14 cellular contexts compared by ENCODE assay signal in genomic region chr11:12117200-12117995, GRCh38. TPM values are rescaled to one million over a fixed set of nuclear protein-coding genes. Genes with fewer than 3 reads are reported as not detected.
DNase-seq lines count a peak whose midpoint lies in the region; FAIRE-seq and TF ChIP-seq lines count a peak whose summit lies in the region.
"Had no signal": no experiment of that assay in that cellular context is flagged by ENCODE, and none has a peak within 500 bp of the region (broad histone marks: within the 10 kb centered on the region; RNA-seq: fewer than 3 reads in every experiment).

No MANE protein-coding gene starts in this region.

- no peak overlapping the region for H3K56ac ChIP-seq in H1 (replicated peaks; ENCODE audit: insufficient read length, low read depth, low read length)

- H3K9me3 Mint-ChIP-seq in activated naive CD4-positive, alpha-beta T cell treated with anti-CD3 and anti-CD28 coated beads for 36 hours: no peaks in the 10 kb centered on the region
- H3K9me3 Mint-ChIP-seq: nephron progenitor cell had no signal

- H2BK5ac ChIP-seq in H1 (ENCODE audit: low read depth, low read length): no peak overlapping the region

- H3K4me2 ChIP-seq in H1 (ENCODE audit: insufficient read depth in 1 of 2, low read depth in 2 of 2, low read length in 2 of 2): no peak overlapping the region

- H3K27ac ChIP-seq in H1 (ENCODE audit: low read depth, low read length) (no peak overlapping the region), muscle layer of colon (ENCODE audit: low read depth, low read length) (peak overlapping the region; percentile 68), uterus (peak overlapping the region; percentile 89 to 91)

- no peak overlapping the region for H2BK20ac ChIP-seq in H1 (ENCODE audit: low read length)

- peaks cover 22% of the 10 kb centered on the region for H3K4me1 Mint-ChIP-seq in activated naive CD4-positive, alpha-beta T cell treated with anti-CD3 and anti-CD28 coated beads for 36 hours (ENCODE audit: low read depth)

- H3K18ac ChIP-seq in H1 (ENCODE audit: extremely low read depth, low read length): no peak overlapping the region

- DNase-seq in activated naive CD4-positive, alpha-beta T cell treated with anti-CD3 and anti-CD28 coated beads for 36 hours: peak; percentile 53
- DNase-seq in activated naive CD4-positive, alpha-beta T cell (lab: John Stamatoyannopoulos, UW): no peak
- DNase-seq in H1 (ENCODE audit: low read depth in 1 of 2, low spot score in 2 of 2) (no peak), uterus (peak; percentile 59 to 79), middle frontal gyrus (ENCODE audit: extremely low spot score, low spot score) (no peak), DMS79 treated with DMSO at 0.1 percent for 48 hours (lab: John Stamatoyannopoulos, UW) (no peak)
- no peak for DNase-seq in stimulated activated CD4-positive, alpha-beta T cell treated with anti-CD3 and anti-CD28 coated beads, Interleukin-4, amount 100 ng/mL, for 1 hour
- DNase-seq: activated naive CD4-positive, alpha-beta T cell treated with anti-CD3 and anti-CD28 coated beads, Interleukin-2, amount 50 U/mL, for 16 hours; dermis blood vessel endothelial cell; DMS53; left cardiac atrium; NCI-H2171; nephron progenitor cell had no signal

- no peak overlapping the region for H3K14ac ChIP-seq in H1 (ENCODE audit: insufficient read length)

- CTCF ChIA-PET in activated naive CD4-positive, alpha-beta T cell treated with anti-CD3 and anti-CD28 coated beads for 36 hours (lab: Charles Lee): interaction anchor here (1.1 kb wide), 1 partner anchor 64 kb away, joined by 3 read pairs; no protein-coding TSS in a partner anchor
- CTCF ChIA-PET in H1 (lab: Charles Lee; ENCODE audit: partially characterized antibody): interaction anchor here (0.5 to 11.9 kb wide), 9 partner anchors 12 to 377 kb away, joined by 3 to 137 read pairs (median 4); no protein-coding TSS in a partner anchor

- H3K79me1 ChIP-seq in H1 (ENCODE audit: low read depth, low read length): no peaks in the 10 kb centered on the region

- no peak overlapping the region for H4K91ac ChIP-seq in H1 (replicated peaks; ENCODE audit: insufficient read length, low read length)

- no peaks in the 10 kb centered on the region for H4K20me1 ChIP-seq in H1 (replicated peaks in 1 of 2; ENCODE audit: control insufficient read depth in 1 of 2, insufficient read depth in 2 of 2, low read length in 2 of 2)

- H3K27me3 Mint-ChIP-seq in activated naive CD4-positive, alpha-beta T cell treated with anti-CD3 and anti-CD28 coated beads for 36 hours (ENCODE audit: low read depth): no peaks in the 10 kb centered on the region

- no peak overlapping the region for H2BK120ac ChIP-seq in H1 (replicated peaks; ENCODE audit: low read depth, low read length)

- H3K4me3 ChIP-seq in H1 (ENCODE audit: extremely low read depth in 1 of 4, insufficient read depth in 2 of 4, low read depth in 3 of 4, low read length in 4 of 4): no peak overlapping the region
- H3K4me3 ChIP-seq in muscle layer of colon (ENCODE audit: low read depth in 1 of 2, low read length in 2 of 2): no peak overlapping the region
- no peak overlapping the region for H3K4me3 ChIP-seq in uterus

- H3K36me3 Mint-ChIP-seq in activated naive CD4-positive, alpha-beta T cell treated with anti-CD3 and anti-CD28 coated beads for 36 hours (ENCODE audit: low read depth): no peaks in the 10 kb centered on the region

- H3K4me1 ChIP-seq in H1 (replicated peaks in 1 of 4; ENCODE audit: control insufficient read depth in 3 of 4, insufficient read depth in 4 of 4, low read length in 3 of 4) (no peaks in the 10 kb centered on the region), muscle layer of colon (ENCODE audit: insufficient read depth, low read length) (peaks cover 75% of the 10 kb centered on the region), uterus (peaks cover 10 to 17% of the 10 kb centered on the region in 2 donors)

- TF ChIP-seq EP300 in H1 (IDR thresholded peaks at IDR 0.05; ENCODE audit: borderline replicate concordance in 1 of 2, low read depth in 2 of 2, low read length in 2 of 2): no peak

- H3K23me2 ChIP-seq in H1 (ENCODE audit: low read depth, low read length): no peaks in the 10 kb centered on the region

- POLR2A ChIA-PET in H1 (lab: Charles Lee; ENCODE audit: partially characterized antibody): no interaction called here

- no peak overlapping the region for H3K23ac ChIP-seq in H1 (ENCODE audit: insufficient read length)

- H2AK5ac ChIP-seq in H1 (ENCODE audit: low read depth, low read length): no peak overlapping the region

- no peak overlapping the region for H4K8ac ChIP-seq in H1 (ENCODE audit: extremely low read depth, insufficient read depth, low read length)

- H3K9me3 ChIP-seq in H1 (ENCODE audit: insufficient read depth in 2 of 2, low read depth in 1 of 2, low read length in 1 of 2): no peaks in the 10 kb centered on the region
- no peaks in the 10 kb centered on the region for H3K9me3 ChIP-seq in muscle layer of colon (ENCODE audit: low read length)
- no peaks in the 10 kb centered on the region for H3K9me3 ChIP-seq in uterus

- no peak overlapping the region for H3K4me3 Mint-ChIP-seq in activated naive CD4-positive, alpha-beta T cell treated with anti-CD3 and anti-CD28 coated beads for 36 hours
- H3K4me3 Mint-ChIP-seq: nephron progenitor cell had no signal

- H3K27ac Mint-ChIP-seq in activated naive CD4-positive, alpha-beta T cell treated with anti-CD3 and anti-CD28 coated beads for 36 hours: no peak overlapping the region

- WGBS in H1 (ENCODE audit: extremely low coverage in 1 of 2, insufficient coverage in 1 of 2, insufficient read length in 1 of 2, insufficient replicate concordance in 2 of 2, low coverage in 1 of 2, low lambda C conversion rate in 2 of 2, missing lambda C conversion rate in 1 of 2), 2 experiments: 85% methylated on average over 5 of the region's 5 CpGs; no CpG with 5 or more reads in 1 of the 2 experiments

- peak overlapping the region; percentile 53; the same call in 1 of the 2 replicates for H2AFZ ChIP-seq in H1 (ENCODE audit: low read length)

- H3K27me3 ChIP-seq in H1 (replicated peaks in 1 of 4; ENCODE audit: control insufficient read depth in 3 of 4, extremely low read depth in 1 of 4, insufficient read depth in 3 of 4, low read length in 3 of 4) (peaks cover 0 to 3% (median 2%) of the 10 kb centered on the region in 4 experiments; a peak in 2 of 7 replicates), muscle layer of colon (ENCODE audit: control insufficient read depth in 1 of 2, insufficient read depth in 2 of 2, low read length in 2 of 2) (no peaks in the 10 kb centered on the region), uterus (no peaks in the 10 kb centered on the region)

- no peak for FAIRE-seq in H1 (lab: Jason Lieb, UNC)

- TF ChIP-seq RAD21 in H1 (IDR thresholded peaks at IDR 0.05 in 1 of 2, conservative IDR thresholded peaks at IDR 0.05 in 1 of 2; ENCODE audit: low read depth in 2 of 2, low read length in 2 of 2): no peak

- no peak overlapping the region for H3K4ac ChIP-seq in H1 (replicated peaks; ENCODE audit: insufficient read length, low read depth, low read length)

- TF ChIP-seq POLR2A in H1 (IDR thresholded peaks at IDR 0.05; ENCODE audit: control extremely low read depth in 1 of 2, low read depth in 2 of 2, low read length in 2 of 2) (no peak), uterus (IDR thresholded peaks at IDR 0.05) (peak in 1 of 2 donors; percentile 14)

- TF ChIP-seq CTCF in H1 (IDR thresholded peaks at IDR 0.05; ENCODE audit: control extremely low read depth in 1 of 3, insufficient read depth in 1 of 3, low read depth in 1 of 3, low read length in 3 of 3) (no peak), uterus (IDR thresholded peaks at IDR 0.05) (no peak)

- H3K79me2 ChIP-seq in H1 (ENCODE audit: control insufficient read depth in 1 of 2, insufficient read depth in 2 of 2, low read length in 2 of 2): no peaks in the 10 kb centered on the region

- H2BK15ac ChIP-seq in H1 (ENCODE audit: low read length): no peak overlapping the region

- H3K36me3 ChIP-seq in H1 (ENCODE audit: control insufficient read depth in 2 of 4, insufficient read depth in 4 of 4, low read length in 3 of 4) (no peaks in the 10 kb centered on the region), muscle layer of colon (ENCODE audit: insufficient read depth, low read length) (no peaks in the 10 kb centered on the region), uterus (no peaks in the 10 kb centered on the region)

- H4K5ac ChIP-seq in H1 (ENCODE audit: insufficient read length, low read depth, low read length): no peak overlapping the region

- H3K9ac ChIP-seq in H1 (replicated peaks in 1 of 4; ENCODE audit: extremely low read depth in 1 of 4, low read depth in 3 of 4, low read length in 3 of 4): no peak overlapping the region
- H3K9ac ChIP-seq in muscle layer of colon (ENCODE audit: low read length): no peak overlapping the region

- intact Hi-C loops in activated naive CD4-positive, alpha-beta T cell treated with anti-CD3 and anti-CD28 coated beads for 36 hours (cut with micrococcal nuclease): loop anchor here (1.0 kb wide), 2 partner anchors 8 to 57 kb away; no protein-coding TSS in a partner anchor
- intact Hi-C loops in uterus (cut with DNase I; ENCODE audit: low total_unique reads): no loop called here

- no peak overlapping the region for H2BK12ac ChIP-seq in H1 (ENCODE audit: low read depth, low read length)

TF ChIP-seq in H1, 55 proteins besides CTCF, POLR2A, EP300 and RAD21 (continues in another document):
- no peak for TF ChIP-seq SIRT6 (IDR thresholded peaks at IDR 0.05; ENCODE audit: low read length)
- no peak for TF ChIP-seq E2F6 (IDR thresholded peaks at IDR 0.05)
- TF ChIP-seq ASH2L (IDR thresholded peaks at IDR 0.05; ENCODE audit: low read length): no peak
- TF ChIP-seq BRCA1 (IDR thresholded peaks at IDR 0.05; ENCODE audit: low read depth, low read length): no peak
- TF ChIP-seq YY1 (IDR thresholded peaks at IDR 0.05; ENCODE audit: low read depth, low read length): no peak

RNA-seq across cellular contexts. Expression of gene MICAL2, which starts 7.0 kb away (rescaled TPM):
- total RNA-seq in activated naive CD4-positive, alpha-beta T cell treated with anti-CD3 and anti-CD28 coated beads for 36 hours: 10 to 100 TPM; 48.7 to 54.6 TPM
- 4.1 and 4.2 TPM in 2 replicates for total RNA-seq in H1 (2021; fragmentation: NEBNext Ultra II Directional; extraction: Animal tissue kit (Norgen Biotek cat#: 25700))
- 1.3 and 1.6 TPM in 2 replicates for polyA plus RNA-seq in H1 (2011; rRNA removed)
- polyA plus RNA-seq in H1 (2011; cell fraction: cytosol; rRNA removed): 1.7 TPM
- 3.0 TPM for polyA plus RNA-seq in H1 (2011; cell fraction: nucleus; rRNA removed)
- polyA plus RNA-seq in H1 (2012, experiment 1 of 2): 1.4 to 2.5 TPM (median 1.6 TPM) in 4 replicates
- polyA plus RNA-seq in H1 (2012, experiment 2 of 2): 5.1 TPM
- 0.67 TPM for polyA plus RNA-seq in H1 (2013, experiment 1 of 2)
- 0.79 TPM for polyA plus RNA-seq in H1 (2013, experiment 2 of 2)
- 3.9 and 4.4 TPM in 2 replicates for polyA minus RNA-seq in H1 (2011; rRNA and poly(A)+ RNA removed)
- polyA minus RNA-seq in H1 (2011; cell fraction: cytosol; rRNA and poly(A)+ RNA removed): 3.2 TPM
- polyA minus RNA-seq in H1 (2011; cell fraction: nucleus; rRNA and poly(A)+ RNA removed): 6.5 TPM
- total RNA-seq in uterus: 100 to 1,000 TPM in 1 of 4 donors, 10 to 100 TPM in 3; 29.6 to 139 (median 53.1) TPM

Comparison
In these comparisons a context has a peak if more than half of its experiments do, and no peak if none do; other contexts are left out.
1. DNase-seq: peak in activated naive CD4-positive, alpha-beta T cell treated with anti-CD3 and anti-CD28 coated beads for 36 hours (single experiment) and uterus (2 of 2); none in activated naive CD4-positive, alpha-beta T cell (0 of 4), H1 (0 of 2), middle frontal gyrus (single experiment), stimulated activated CD4-positive, alpha-beta T cell treated with anti-CD3 and anti-CD28 coated beads, Interleukin-4, amount 100 ng/mL, for 1 hour (single experiment) and DMS79 treated with DMSO at 0.1 percent for 48 hours (single experiment).